In the genomic region with DNA sequence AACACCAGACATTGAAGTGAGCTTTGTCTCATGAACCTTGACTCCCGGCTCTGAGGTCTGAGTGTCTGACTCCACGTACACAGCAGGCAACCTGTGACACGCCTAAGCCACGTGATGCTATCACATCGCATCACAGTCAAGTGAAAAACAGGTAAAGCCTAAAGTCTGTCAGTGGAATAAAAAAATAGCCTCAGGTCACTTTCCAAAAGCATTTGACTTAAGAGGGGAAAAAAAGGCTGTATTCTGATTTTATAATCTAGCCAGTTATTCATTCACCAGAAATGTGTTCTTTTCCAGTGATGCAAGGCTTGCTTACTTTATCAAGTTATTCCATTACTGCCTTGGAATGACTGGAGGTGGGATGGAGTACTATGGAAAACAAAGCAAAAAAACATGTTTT, we compare ENCODE assay signal across 1 cellular context.
A peak's percentile ranks its signal among the peaks of the same experiment; 100 is the strongest.
TF ChIP-seq lines count a peak whose summit lies in the region.

No MANE protein-coding gene starts in this region.

TF ChIP-seq in K562, 482 proteins besides CTCF, POLR2A, EP300 and RAD21:
- TF ChIP-seq, protein P1, sequence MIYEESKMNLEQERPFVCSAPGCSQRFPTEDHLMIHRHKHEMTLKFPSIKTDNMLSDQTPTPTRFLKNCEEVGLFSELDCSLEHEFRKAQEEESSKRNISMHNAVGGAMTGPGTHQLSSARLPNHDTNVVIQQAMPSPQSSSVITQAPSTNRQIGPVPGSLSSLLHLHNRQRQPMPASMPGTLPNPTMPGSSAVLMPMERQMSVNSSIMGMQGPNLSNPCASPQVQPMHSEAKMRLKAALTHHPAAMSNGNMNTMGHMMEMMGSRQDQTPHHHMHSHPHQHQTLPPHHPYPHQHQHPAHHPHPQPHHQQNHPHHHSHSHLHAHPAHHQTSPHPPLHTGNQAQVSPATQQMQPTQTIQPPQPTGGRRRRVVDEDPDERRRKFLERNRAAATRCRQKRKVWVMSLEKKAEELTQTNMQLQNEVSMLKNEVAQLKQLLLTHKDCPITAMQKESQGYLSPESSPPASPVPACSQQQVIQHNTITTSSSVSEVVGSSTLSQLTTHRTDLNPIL (CRISPR knock-in tag; IDR thresholded peaks at IDR 0.05), result no peak
- no peak for TF ChIP-seq POLR2AphosphoS5 (IDR thresholded peaks at IDR 0.05; ENCODE audit: control insufficient read depth, insufficient read depth, low read depth, low read length)
- TF ChIP-seq, protein P2, sequence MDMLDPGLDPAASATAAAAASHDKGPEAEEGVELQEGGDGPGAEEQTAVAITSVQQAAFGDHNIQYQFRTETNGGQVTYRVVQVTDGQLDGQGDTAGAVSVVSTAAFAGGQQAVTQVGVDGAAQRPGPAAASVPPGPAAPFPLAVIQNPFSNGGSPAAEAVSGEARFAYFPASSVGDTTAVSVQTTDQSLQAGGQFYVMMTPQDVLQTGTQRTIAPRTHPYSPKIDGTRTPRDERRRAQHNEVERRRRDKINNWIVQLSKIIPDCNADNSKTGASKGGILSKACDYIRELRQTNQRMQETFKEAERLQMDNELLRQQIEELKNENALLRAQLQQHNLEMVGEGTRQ (CRISPR knock-in tag; IDR thresholded peaks at IDR 0.05), result 0 out of 2 replicates have a peak, but pooled peaks have one; percentile 34
